In genomic region chr19:14361824-14362223, GRCh38 we compare ENCODE assay signal across 8 cellular contexts. TPM values are rescaled to one million over a fixed set of nuclear protein-coding genes. Genes with fewer than 3 reads are reported as not detected.
DNase-seq lines count a peak whose midpoint lies in the region; ATAC-seq and TF ChIP-seq lines count a peak whose summit lies in the region.

No MANE protein-coding gene starts in this region.

- ATAC-seq in left ventricle myocardium superior (peak; percentile 9), HG03108 (IDR thresholded peaks at IDR 0.05; ENCODE audit: unreplicated experiment) (no peak), GM19467 (IDR thresholded peaks at IDR 0.05; ENCODE audit: unreplicated experiment) (no peak)

- peak overlapping the region; percentile 83 for H3K27ac Mint-ChIP-seq in endodermal cell

- WGBS in endodermal cell (ENCODE audit: insufficient coverage in 1 of 2, insufficient read length in 1 of 2), 2 experiments: 72 to 75% methylated on average over 5 to 7 of the region's 7 CpGs

- intact Hi-C loops in left ventricle myocardium superior (cut with micrococcal nuclease) (no loop called here), uterus (cut with DNase I; ENCODE audit: low total_unique reads) (no loop called here), posterior cingulate gyrus (cut with DNase I) (no loop called here)

- peaks cover 2% of the 10 kb centered on the region for H3K36me3 Mint-ChIP-seq in endodermal cell (ENCODE audit: low read depth)

- H3K4me3 Mint-ChIP-seq in endodermal cell: peak overlapping the region; percentile 34

- TF ChIP-seq CTCF in right atrium auricular region (IDR thresholded peaks at IDR 0.05) (no peak), endodermal cell (conservative IDR thresholded peaks at IDR 0.05) (peak; percentile 60), uterus (IDR thresholded peaks at IDR 0.05) (peak in 3 of 4 experiments; percentile 14 to 36 (median 20))

- DNase-seq in left ventricle myocardium superior (no peak), right atrium auricular region (ENCODE audit: low spot score) (no peak), RPMI8226 (peak; percentile 41), endodermal cell (peak; percentile 84), uterus (peak in 1 of 2 donors; percentile 62), posterior cingulate gyrus (no peak)

- no peak overlapping the region for H3K4me3 ChIP-seq in right atrium auricular region
- H3K4me3 ChIP-seq in endodermal cell (ENCODE audit: low read length): no peak overlapping the region
- no peak overlapping the region for H3K4me3 ChIP-seq in uterus

- no peaks in the 10 kb centered on the region for H3K27me3 ChIP-seq in right atrium auricular region
- H3K27me3 ChIP-seq in endodermal cell (ENCODE audit: control insufficient read depth, insufficient read depth, low read length, poor library complexity, severe bottlenecking): no peaks in the 10 kb centered on the region
- no peaks in the 10 kb centered on the region for H3K27me3 ChIP-seq in uterus

- no peaks in the 10 kb centered on the region for H3K27me3 Mint-ChIP-seq in endodermal cell (ENCODE audit: insufficient read depth)

- H3K4me1 Mint-ChIP-seq in endodermal cell: peaks cover 10% of the 10 kb centered on the region

- peaks cover 0 to 15% of the 10 kb centered on the region in 2 donors for H3K4me1 ChIP-seq in right atrium auricular region
- H3K4me1 ChIP-seq in endodermal cell (ENCODE audit: control insufficient read depth, insufficient read depth, low read length): no peaks in the 10 kb centered on the region
- peaks cover 0 to 5% of the 10 kb centered on the region in 2 donors for H3K4me1 ChIP-seq in uterus

- no peak overlapping the region for H3K9ac ChIP-seq in endodermal cell (ENCODE audit: extremely low read depth, low read length, poor library complexity, severe bottlenecking)

- H3K9me3 Mint-ChIP-seq in endodermal cell: no peaks in the 10 kb centered on the region

- H3K9me3 ChIP-seq in right atrium auricular region: no peaks in the 10 kb centered on the region
- no peaks in the 10 kb centered on the region for H3K9me3 ChIP-seq in endodermal cell (ENCODE audit: control insufficient read depth, low read length)
- H3K9me3 ChIP-seq in uterus: no peaks in the 10 kb centered on the region

- H3K36me3 ChIP-seq in right atrium auricular region: no peaks in the 10 kb centered on the region
- no peaks in the 10 kb centered on the region for H3K36me3 ChIP-seq in endodermal cell (ENCODE audit: control insufficient read depth, insufficient read depth, low read length)
- no peaks in the 10 kb centered on the region for H3K36me3 ChIP-seq in uterus

- H3K27ac ChIP-seq in right atrium auricular region: no peak overlapping the region
- H3K27ac ChIP-seq in endodermal cell (ENCODE audit: low read depth, low read length): no peak overlapping the region
- peak overlapping the region; percentile 88 to 93 for H3K27ac ChIP-seq in uterus

- TF ChIP-seq POLR2A in uterus (IDR thresholded peaks at IDR 0.05): no peak

RNA-seq across cellular contexts. Expression of gene ADGRE5, which starts 19.4 kb away (rescaled TPM):
- total RNA-seq in left ventricle myocardium superior (39.5 TPM), right atrium auricular region (10 to 100 TPM; 33.9 to 37.3 TPM), endodermal cell (1 to 10 TPM in 1 of 2 donors, under 1 TPM in 1; 0.60 to 1.2 TPM), uterus (100 to 1,000 TPM in 1 of 4 donors, 10 to 100 TPM in 3; 32.1 to 217 (median 57.7) TPM)
- polyA plus RNA-seq in endodermal cell (2013, experiment 1 of 2): 2.8 TPM
- polyA plus RNA-seq in endodermal cell (2013, experiment 2 of 2): 2.3 TPM

RNA-seq across cellular contexts. Expression of gene DDX39A, which starts 57.3 kb away (rescaled TPM):
- total RNA-seq in left ventricle myocardium superior (32.4 TPM), right atrium auricular region (10 to 100 TPM; 25.5 to 29.8 TPM), endodermal cell (10 to 100 TPM; 82.5 to 86.1 TPM), uterus (10 to 100 TPM; 41.3 to 91.2 (median 52.8) TPM)
- polyA plus RNA-seq in endodermal cell (2013, experiment 1 of 2): 96.1 TPM
- 90.8 TPM for polyA plus RNA-seq in endodermal cell (2013, experiment 2 of 2)

Comparison
In these comparisons a context has a peak if more than half of its experiments do, and no peak if none do; other contexts are left out.
1. DNase-seq: peak in RPMI8226 (single experiment) and endodermal cell (single experiment); none in left ventricle myocardium superior (single experiment), right atrium auricular region (single experiment) and posterior cingulate gyrus (0 of 10).
2. H3K27ac ChIP-seq: peak in uterus (2 of 2); none in right atrium auricular region (0 of 2) and endodermal cell (single experiment).
3. CTCF ChIP-seq: peak in endodermal cell (single experiment) and uterus (3 of 4); none in right atrium auricular region (0 of 2).
4. RNA of gene ADGRE5, which starts 19.4 kb away (total RNA-seq): 32.1 to 217 TPM in uterus, 39.5 TPM in left ventricle myocardium superior (single experiment) and 33.9 to 37.3 TPM in right atrium auricular region; 0.60 to 1.2 TPM in endodermal cell; every median in the first group is over 10 times any median in the second.